8 cellular contexts compared by ENCODE assay signal in the genomic region with DNA sequence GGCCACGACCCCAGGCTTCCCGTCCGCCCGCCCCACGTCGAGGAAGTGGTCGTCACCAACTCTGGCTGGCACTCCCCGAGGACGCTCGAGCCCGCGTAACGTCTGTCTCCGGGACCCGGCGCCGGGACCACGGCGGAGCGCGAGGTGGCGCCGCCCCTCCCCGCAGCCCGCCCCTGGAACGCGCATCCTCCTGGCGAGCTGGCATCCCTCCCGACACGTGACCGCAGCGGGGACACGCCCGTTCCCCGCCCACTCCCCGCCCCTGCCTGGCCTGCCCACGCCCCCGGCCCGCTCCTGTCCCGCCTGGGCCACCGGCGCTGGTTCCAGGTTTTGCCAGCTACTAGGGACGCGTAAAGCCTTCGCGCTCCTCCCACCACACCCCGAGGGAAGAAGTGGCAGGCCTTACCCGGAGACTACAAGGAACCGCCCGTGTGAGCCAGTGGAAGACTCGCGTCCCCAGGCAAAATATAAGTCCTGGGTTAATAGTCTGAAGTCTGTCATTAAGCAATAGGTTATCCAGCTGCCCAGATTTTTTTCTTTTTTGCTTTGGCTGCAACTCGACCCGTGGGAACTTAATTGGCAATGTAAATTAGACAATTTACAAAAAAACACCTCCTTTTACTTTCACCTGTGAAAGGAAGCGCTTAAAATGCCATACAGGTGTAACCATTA. TPM values are rescaled to one million over a fixed set of nuclear protein-coding genes. Genes with fewer than 3 reads are reported as not detected.
DNase-seq lines count a peak whose midpoint lies in the region; ATAC-seq and TF ChIP-seq lines count a peak whose summit lies in the region.

OSBPL1A (minus strand) TSS at position 131 of the 672 bp plus-strand sequence. CDS start 20,291 bp downstream, outside the sequence.

- intact Hi-C loops in left cardiac atrium (cut with DNase I), result loop anchor here in 1 of 2 donors (2.0 kb wide), 1 partner anchor 29 kb away; the partner anchor contains the start of gene IMPACT
- intact Hi-C loops in tibial artery (cut with DNase I; ENCODE audit: low total_unique reads), result loop anchor here (1.0 kb wide), 1 partner anchor 28 kb away; the partner anchor contains the start of gene IMPACT

- H3K4me1 Mint-ChIP-seq in T-helper 2 cell treated with Interferon-gamma antibody and Interleukin-4, amounts not matched to agents 5 μg/mL and 100 μg/mL, for 36 hours (ENCODE audit: low read depth), result peaks cover 10% of the 10 kb centered on the region

- peak; percentile 97 to 98 for ATAC-seq in left cardiac atrium

- peak within 1 kb of the TSS; percentile 24 for H3K27ac ChIP-seq in angular gyrus (ENCODE audit: low read depth, low read length)
- peak within 1 kb of the TSS; percentile 86 for H3K27ac ChIP-seq in tibial artery

- H3K36me3 ChIP-seq in BJ (ENCODE audit: control insufficient read depth, insufficient read depth, low read length) (no peaks in the 10 kb centered on the region), tibial artery (no peaks in the 10 kb centered on the region)

- no peak for TF ChIP-seq CTCF in BJ (IDR thresholded peaks at IDR 0.05; ENCODE audit: insufficient read depth, low read depth, low read length)
- TF ChIP-seq CTCF in tibial artery (IDR thresholded peaks at IDR 0.05), result no peak

- H3K4me3 Mint-ChIP-seq in T-helper 2 cell treated with Interferon-gamma antibody and Interleukin-4, amounts not matched to agents 5 μg/mL and 100 μg/mL, for 36 hours, result peak within 1 kb of the TSS; percentile 86

- CTCF ChIA-PET in BJ (lab: Yijun Ruan, JAX), result interaction anchor here (1.0 to 2.3 kb wide), 3 partner anchors 9 to 38 kb away, joined by 3 to 10 read pairs (median 4); no protein-coding TSS in a partner anchor

- H3K4me3 ChIP-seq in BJ (ENCODE audit: low read depth, low read length) (peak within 1 kb of the TSS; percentile 72), tibial artery (peak within 1 kb of the TSS; percentile 87 to 95)

- H3K9me3 ChIP-seq in tibial artery, result no peaks in the 10 kb centered on the region

- peak within 1 kb of the TSS; percentile 36 for H3K27ac Mint-ChIP-seq in T-helper 2 cell treated with Interferon-gamma antibody and Interleukin-4, amounts not matched to agents 5 μg/mL and 100 μg/mL, for 36 hours

- H3K27me3 ChIP-seq in BJ (ENCODE audit: control insufficient read depth, insufficient read depth, low read length) (no peaks in the 10 kb centered on the region), tibial artery (no peaks in the 10 kb centered on the region)

- H3K4me1 ChIP-seq in tibial artery, result peaks cover 0 to 23% (median 6%) of the 10 kb centered on the region in 4 donors

- DNase-seq in BJ (ENCODE audit: low read depth), result peak; percentile 45
- DNase-seq in H4 (ENCODE audit: low spot score), result peak; percentile 94
- DNase-seq in NCI-H187 (lab: John Stamatoyannopoulos, UW), result peak; percentile 80 to 85
- DNase-seq in T-helper 2 cell treated with Interferon-gamma antibody and Interleukin-4, amounts not matched to agents 5 μg/mL and 100 μg/mL, for 36 hours (ENCODE audit: low spot score), result peak; percentile 41
- DNase-seq in left cardiac atrium, result peak; percentile 95
- DNase-seq in pons (ENCODE audit: low spot score), result peak; percentile 85
- DNase-seq in tibial artery, result peak; percentile 93 to 97

- no peaks in the 10 kb centered on the region for H3K9me3 Mint-ChIP-seq in T-helper 2 cell treated with Interferon-gamma antibody and Interleukin-4, amounts not matched to agents 5 μg/mL and 100 μg/mL, for 36 hours

- no peaks in the 10 kb centered on the region for H3K36me3 Mint-ChIP-seq in T-helper 2 cell treated with Interferon-gamma antibody and Interleukin-4, amounts not matched to agents 5 μg/mL and 100 μg/mL, for 36 hours (ENCODE audit: low read depth)

- POLR2A ChIA-PET in BJ (lab: Charles Lee), result interaction anchor here (0.6 kb wide), 1 partner anchor 49 kb away, joined by 12 read pairs; no protein-coding TSS in a partner anchor

- peaks cover 66% of the 10 kb centered on the region for H3K27me3 Mint-ChIP-seq in T-helper 2 cell treated with Interferon-gamma antibody and Interleukin-4, amounts not matched to agents 5 μg/mL and 100 μg/mL, for 36 hours (ENCODE audit: low read depth)

RNA-seq across cellular contexts. Expression of gene OSBPL1A, which starts in this region (rescaled TPM):
- 20.1 and 30.9 TPM in 2 replicates for polyA plus RNA-seq in BJ (2011; rRNA removed)
- 8.4 and 10.9 TPM in 2 replicates for polyA minus RNA-seq in BJ (2011; rRNA and poly(A)+ RNA removed)
- 32.8 and 33.4 TPM in 2 replicates for total RNA-seq in H4 (2014; rRNA removed; shearing (Covaris generic))
- total RNA-seq in left cardiac atrium, result 10 to 100 TPM; 68.8 to 74.4 TPM

Comparison
In these comparisons a context has a peak if more than half of its experiments do, and no peak if none do; other contexts are left out.
1. Peak in every context shown above with its lines: DNase-seq, ATAC-seq, H3K4me3 ChIP-seq and H3K27ac ChIP-seq.
2. DNase-seq: peak in every context shown above with its lines; median percentile 95 in left cardiac atrium; 95 in tibial artery; 94 in H4; 85 in pons; 82 in NCI-H187; 45 in BJ; 41 in T-helper 2 cell treated with Interferon-gamma antibody and Interleukin-4, amounts not matched to agents 5 μg/mL and 100 μg/mL, for 36 hours.